ENCODE assay signal across 1 cellular context in the genomic region with DNA sequence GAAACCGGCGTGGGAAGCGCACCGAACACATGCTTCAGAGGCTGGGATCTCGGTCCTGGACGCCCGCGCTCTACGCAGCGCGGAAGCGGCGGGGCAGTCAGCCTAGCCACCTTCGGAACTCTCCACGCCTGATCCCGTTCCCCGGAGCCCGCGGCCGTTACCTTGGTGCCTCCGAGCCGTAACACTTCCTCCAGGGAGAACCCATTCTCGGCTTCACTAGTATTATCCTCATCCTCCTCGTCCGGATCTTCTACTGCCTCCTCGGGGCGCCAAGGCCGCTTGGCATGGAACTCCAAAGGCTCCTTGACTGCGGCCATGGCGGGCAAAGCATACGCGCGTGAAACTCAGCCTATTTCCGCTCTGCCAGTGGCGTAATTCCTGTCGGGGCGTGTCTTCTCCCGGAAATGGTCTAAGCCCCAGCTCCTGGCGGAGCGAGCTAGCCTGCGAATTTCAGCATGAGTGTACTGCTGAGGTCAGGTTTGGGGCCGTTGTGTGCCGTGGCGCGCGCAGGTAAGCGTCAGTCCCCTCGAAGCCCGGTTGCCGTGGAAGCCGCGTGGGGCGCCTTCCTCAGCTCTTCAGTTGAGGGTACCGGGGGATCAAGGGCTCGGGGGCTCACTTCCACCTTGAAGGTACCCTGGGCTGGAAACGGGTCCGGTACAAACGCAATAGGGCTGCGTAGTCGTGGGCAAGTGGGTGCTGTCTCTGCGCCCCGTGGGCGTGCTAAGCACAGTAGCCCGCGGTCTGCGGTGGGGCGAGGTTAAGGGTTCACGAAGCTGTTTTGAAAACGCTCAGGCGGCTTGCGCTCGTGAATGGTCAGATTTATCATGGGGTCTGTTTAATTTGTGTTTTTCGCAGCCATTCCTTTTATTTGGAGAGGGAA.
TF ChIP-seq lines count a peak whose summit lies in the region.

A gene with protein sequence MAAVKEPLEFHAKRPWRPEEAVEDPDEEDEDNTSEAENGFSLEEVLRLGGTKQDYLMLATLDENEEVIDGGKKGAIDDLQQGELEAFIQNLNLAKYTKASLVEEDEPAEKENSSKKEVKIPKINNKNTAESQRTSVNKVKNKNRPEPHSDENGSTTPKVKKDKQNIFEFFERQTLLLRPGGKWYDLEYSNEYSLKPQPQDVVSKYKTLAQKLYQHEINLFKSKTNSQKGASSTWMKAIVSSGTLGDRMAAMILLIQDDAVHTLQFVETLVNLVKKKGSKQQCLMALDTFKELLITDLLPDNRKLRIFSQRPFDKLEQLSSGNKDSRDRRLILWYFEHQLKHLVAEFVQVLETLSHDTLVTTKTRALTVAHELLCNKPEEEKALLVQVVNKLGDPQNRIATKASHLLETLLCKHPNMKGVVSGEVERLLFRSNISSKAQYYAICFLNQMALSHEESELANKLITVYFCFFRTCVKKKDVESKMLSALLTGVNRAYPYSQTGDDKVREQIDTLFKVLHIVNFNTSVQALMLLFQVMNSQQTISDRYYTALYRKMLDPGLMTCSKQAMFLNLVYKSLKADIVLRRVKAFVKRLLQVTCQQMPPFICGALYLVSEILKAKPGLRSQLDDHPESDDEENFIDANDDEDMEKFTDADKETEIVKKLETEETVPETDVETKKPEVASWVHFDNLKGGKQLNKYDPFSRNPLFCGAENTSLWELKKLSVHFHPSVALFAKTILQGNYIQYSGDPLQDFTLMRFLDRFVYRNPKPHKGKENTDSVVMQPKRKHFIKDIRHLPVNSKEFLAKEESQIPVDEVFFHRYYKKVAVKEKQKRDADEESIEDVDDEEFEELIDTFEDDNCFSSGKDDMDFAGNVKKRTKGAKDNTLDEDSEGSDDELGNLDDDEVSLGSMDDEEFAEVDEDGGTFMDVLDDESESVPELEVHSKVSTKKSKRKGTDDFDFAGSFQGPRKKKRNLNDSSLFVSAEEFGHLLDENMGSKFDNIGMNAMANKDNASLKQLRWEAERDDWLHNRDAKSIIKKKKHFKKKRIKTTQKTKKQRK (minus strand): TSS at position 346 of the 880 bp plus-strand sequence. CDS start 29 bp downstream, at position 317.
Gene NDUFAF7, plus strand, starts transcription at position 408 of the 880 bp plus-strand sequence. Its CDS starts 48 bp downstream, at position 456.

TF ChIP-seq in SK-N-SH, 30 proteins besides CTCF, POLR2A, EP300 and RAD21:
- TF ChIP-seq RXRA (IDR thresholded peaks at IDR 0.05; ENCODE audit: borderline replicate concordance, low read depth) (no peak; the same call in 1 of the 2 replicates), TCF12 (IDR thresholded peaks at IDR 0.05) (peak; percentile 17; the same call in 1 of the 2 replicates), YY1 (IDR thresholded peaks at IDR 0.05; ENCODE audit: low read depth) (peak; percentile 95), GATA2 (CRISPR knock-in tag; IDR thresholded peaks at IDR 0.05) (no peak; the same call in 1 of the 2 replicates), RFX5 (IDR thresholded peaks at IDR 0.05; ENCODE audit: low read length) (0 out of 2 replicates have a peak, but pooled peaks have one; percentile 30), EZH2phosphoT487 (IDR thresholded peaks at IDR 0.05; ENCODE audit: borderline replicate concordance, low read depth) (no peak), FOSL2 (IDR thresholded peaks at IDR 0.05; ENCODE audit: borderline replicate concordance, low read depth) (peak; percentile 18; the same call in 1 of the 2 replicates), FOXM1 (IDR thresholded peaks at IDR 0.05; ENCODE audit: low read depth) (no peak), MAX (IDR thresholded peaks at IDR 0.05; ENCODE audit: low read depth) (peak; percentile 98), NFIC (IDR thresholded peaks at IDR 0.05; ENCODE audit: borderline replicate concordance) (no peak; the same call in 1 of the 2 replicates), POLR2AphosphoS5 (IDR thresholded peaks at IDR 0.05; ENCODE audit: low read depth, low read length) (peak; percentile 96), JUND (IDR thresholded peaks at IDR 0.05) (no peak), MXI1 (IDR thresholded peaks at IDR 0.05; ENCODE audit: low read depth, low read length) (peak; percentile 98), CHD2 (IDR thresholded peaks at IDR 0.05; ENCODE audit: low read length, partially characterized antibody) (peak; percentile 79), RCOR1 (IDR thresholded peaks at IDR 0.05; ENCODE audit: low read length) (no peak), TAF1 (IDR thresholded peaks at IDR 0.05; ENCODE audit: borderline replicate concordance, low read depth, low read length) (peak; percentile 88), FOXJ3 (CRISPR knock-in tag; IDR thresholded peaks at IDR 0.05) (no peak), NRF1 (IDR thresholded peaks at IDR 0.05; ENCODE audit: low read depth, low read length) (no peak), TEAD4 (IDR thresholded peaks at IDR 0.05; ENCODE audit: borderline replicate concordance, insufficient read depth) (no peak), MEF2A (IDR thresholded peaks at IDR 0.05; ENCODE audit: borderline replicate concordance, low read depth) (no peak), ELF1 (IDR thresholded peaks at IDR 0.05) (peak; percentile 91), SMC3 (IDR thresholded peaks at IDR 0.05; ENCODE audit: low read depth, low read length) (no peak), GABPA (IDR thresholded peaks at IDR 0.05; ENCODE audit: low read depth) (peak; percentile 96), SIN3A (IDR thresholded peaks at IDR 0.05; ENCODE audit: borderline replicate concordance, low read depth, low read length) (peak; percentile 92)
- TF ChIP-seq, protein P1, sequence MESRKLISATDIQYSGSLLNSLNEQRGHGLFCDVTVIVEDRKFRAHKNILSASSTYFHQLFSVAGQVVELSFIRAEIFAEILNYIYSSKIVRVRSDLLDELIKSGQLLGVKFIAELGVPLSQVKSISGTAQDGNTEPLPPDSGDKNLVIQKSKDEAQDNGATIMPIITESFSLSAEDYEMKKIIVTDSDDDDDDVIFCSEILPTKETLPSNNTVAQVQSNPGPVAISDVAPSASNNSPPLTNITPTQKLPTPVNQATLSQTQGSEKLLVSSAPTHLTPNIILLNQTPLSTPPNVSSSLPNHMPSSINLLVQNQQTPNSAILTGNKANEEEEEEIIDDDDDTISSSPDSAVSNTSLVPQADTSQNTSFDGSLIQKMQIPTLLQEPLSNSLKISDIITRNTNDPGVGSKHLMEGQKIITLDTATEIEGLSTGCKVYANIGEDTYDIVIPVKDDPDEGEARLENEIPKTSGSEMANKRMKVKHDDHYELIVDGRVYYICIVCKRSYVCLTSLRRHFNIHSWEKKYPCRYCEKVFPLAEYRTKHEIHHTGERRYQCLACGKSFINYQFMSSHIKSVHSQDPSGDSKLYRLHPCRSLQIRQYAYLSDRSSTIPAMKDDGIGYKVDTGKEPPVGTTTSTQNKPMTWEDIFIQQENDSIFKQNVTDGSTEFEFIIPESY (IDR thresholded peaks at IDR 0.05; ENCODE audit: borderline replicate concordance, low read depth) = no peak
- TF ChIP-seq, protein P2, sequence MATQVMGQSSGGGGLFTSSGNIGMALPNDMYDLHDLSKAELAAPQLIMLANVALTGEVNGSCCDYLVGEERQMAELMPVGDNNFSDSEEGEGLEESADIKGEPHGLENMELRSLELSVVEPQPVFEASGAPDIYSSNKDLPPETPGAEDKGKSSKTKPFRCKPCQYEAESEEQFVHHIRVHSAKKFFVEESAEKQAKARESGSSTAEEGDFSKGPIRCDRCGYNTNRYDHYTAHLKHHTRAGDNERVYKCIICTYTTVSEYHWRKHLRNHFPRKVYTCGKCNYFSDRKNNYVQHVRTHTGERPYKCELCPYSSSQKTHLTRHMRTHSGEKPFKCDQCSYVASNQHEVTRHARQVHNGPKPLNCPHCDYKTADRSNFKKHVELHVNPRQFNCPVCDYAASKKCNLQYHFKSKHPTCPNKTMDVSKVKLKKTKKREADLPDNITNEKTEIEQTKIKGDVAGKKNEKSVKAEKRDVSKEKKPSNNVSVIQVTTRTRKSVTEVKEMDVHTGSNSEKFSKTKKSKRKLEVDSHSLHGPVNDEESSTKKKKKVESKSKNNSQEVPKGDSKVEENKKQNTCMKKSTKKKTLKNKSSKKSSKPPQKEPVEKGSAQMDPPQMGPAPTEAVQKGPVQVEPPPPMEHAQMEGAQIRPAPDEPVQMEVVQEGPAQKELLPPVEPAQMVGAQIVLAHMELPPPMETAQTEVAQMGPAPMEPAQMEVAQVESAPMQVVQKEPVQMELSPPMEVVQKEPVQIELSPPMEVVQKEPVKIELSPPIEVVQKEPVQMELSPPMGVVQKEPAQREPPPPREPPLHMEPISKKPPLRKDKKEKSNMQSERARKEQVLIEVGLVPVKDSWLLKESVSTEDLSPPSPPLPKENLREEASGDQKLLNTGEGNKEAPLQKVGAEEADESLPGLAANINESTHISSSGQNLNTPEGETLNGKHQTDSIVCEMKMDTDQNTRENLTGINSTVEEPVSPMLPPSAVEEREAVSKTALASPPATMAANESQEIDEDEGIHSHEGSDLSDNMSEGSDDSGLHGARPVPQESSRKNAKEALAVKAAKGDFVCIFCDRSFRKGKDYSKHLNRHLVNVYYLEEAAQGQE (IDR thresholded peaks at IDR 0.05; ENCODE audit: low read depth, low read length) = no peak
- TF ChIP-seq, protein P3, sequence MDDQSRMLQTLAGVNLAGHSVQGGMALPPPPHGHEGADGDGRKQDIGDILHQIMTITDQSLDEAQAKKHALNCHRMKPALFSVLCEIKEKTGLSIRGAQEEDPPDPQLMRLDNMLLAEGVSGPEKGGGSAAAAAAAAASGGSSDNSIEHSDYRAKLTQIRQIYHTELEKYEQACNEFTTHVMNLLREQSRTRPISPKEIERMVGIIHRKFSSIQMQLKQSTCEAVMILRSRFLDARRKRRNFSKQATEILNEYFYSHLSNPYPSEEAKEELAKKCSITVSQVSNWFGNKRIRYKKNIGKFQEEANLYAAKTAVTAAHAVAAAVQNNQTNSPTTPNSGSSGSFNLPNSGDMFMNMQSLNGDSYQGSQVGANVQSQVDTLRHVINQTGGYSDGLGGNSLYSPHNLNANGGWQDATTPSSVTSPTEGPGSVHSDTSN (IDR thresholded peaks at IDR 0.05) = 0 out of 2 replicates have a peak, but pooled peaks have one; percentile 20
- TF ChIP-seq, protein P4, sequence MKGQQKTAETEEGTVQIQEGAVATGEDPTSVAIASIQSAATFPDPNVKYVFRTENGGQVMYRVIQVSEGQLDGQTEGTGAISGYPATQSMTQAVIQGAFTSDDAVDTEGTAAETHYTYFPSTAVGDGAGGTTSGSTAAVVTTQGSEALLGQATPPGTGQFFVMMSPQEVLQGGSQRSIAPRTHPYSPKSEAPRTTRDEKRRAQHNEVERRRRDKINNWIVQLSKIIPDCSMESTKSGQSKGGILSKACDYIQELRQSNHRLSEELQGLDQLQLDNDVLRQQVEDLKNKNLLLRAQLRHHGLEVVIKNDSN (IDR thresholded peaks at IDR 0.05; ENCODE audit: borderline replicate concordance, low read depth) = no peak
- TF ChIP-seq, protein P5, sequence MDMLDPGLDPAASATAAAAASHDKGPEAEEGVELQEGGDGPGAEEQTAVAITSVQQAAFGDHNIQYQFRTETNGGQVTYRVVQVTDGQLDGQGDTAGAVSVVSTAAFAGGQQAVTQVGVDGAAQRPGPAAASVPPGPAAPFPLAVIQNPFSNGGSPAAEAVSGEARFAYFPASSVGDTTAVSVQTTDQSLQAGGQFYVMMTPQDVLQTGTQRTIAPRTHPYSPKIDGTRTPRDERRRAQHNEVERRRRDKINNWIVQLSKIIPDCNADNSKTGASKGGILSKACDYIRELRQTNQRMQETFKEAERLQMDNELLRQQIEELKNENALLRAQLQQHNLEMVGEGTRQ (IDR thresholded peaks at IDR 0.05; ENCODE audit: borderline replicate concordance, low read depth, low read length) = no peak
- TF ChIP-seq, protein P6, sequence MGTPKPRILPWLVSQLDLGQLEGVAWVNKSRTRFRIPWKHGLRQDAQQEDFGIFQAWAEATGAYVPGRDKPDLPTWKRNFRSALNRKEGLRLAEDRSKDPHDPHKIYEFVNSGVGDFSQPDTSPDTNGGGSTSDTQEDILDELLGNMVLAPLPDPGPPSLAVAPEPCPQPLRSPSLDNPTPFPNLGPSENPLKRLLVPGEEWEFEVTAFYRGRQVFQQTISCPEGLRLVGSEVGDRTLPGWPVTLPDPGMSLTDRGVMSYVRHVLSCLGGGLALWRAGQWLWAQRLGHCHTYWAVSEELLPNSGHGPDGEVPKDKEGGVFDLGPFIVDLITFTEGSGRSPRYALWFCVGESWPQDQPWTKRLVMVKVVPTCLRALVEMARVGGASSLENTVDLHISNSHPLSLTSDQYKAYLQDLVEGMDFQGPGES (IDR thresholded peaks at IDR 0.05; ENCODE audit: low read depth, low read length) = no peak
